ENCODE assay signal across 23 cellular contexts in genomic region chr10:133114726-133115452, GRCh38. TPM values are rescaled to one million over a fixed set of nuclear protein-coding genes. Genes with fewer than 3 reads are reported as not detected.
"Had no signal": no experiment of that assay in that cellular context is flagged by ENCODE, and none has a peak within 500 bp of the region (broad histone marks: within the 10 kb centered on the region; RNA-seq: fewer than 3 reads in every experiment).

No MANE protein-coding gene starts in this region.

- H3K4me1 Mint-ChIP-seq: IgD-negative memory B cell had no signal

- H3K27ac ChIP-seq: KMS-11, RWPE1 had no signal

- DNase-seq: Kasumi-1, MM.1S, NCI-H1092 treated with DMSO at 0.1 percent for 48 hours, NCI-H1436, NCI-H187, NCI-H2029, NCI-H2081 treated with DMSO at 0.1 percent for 48 hours, NCI-H2171, NCI-H226, NCI-H446, NCI-H510A, NCI-H524 treated with DMSO at 0.1 percent for 48 hours, NCI-H69, NCI-H774, SHP77, SK-N-SH had no signal

- H3K27me3 Mint-ChIP-seq: IgD-negative memory B cell had no signal

- H3K36me3 Mint-ChIP-seq: IgD-negative memory B cell had no signal

- H3K9me3 ChIP-seq: SK-N-SH had no signal

- H3K4me3 Mint-ChIP-seq: IgD-negative memory B cell had no signal

- ATAC-seq: K562 had no signal

- H3K27ac Mint-ChIP-seq: IgD-negative memory B cell had no signal

- FAIRE-seq: K562 had no signal

- H3K4me3 ChIP-seq: K562 had no signal

RNA-seq across cellular contexts. Expression of gene ADGRA1, which starts 27.2 kb away (rescaled TPM):
- total RNA-seq: HT1080, K562, M059J, SK-MEL-5 had no signal
- polyA plus RNA-seq: IgD-negative memory B cell, K562, SK-N-SH had no signal

RNA-seq across cellular contexts. Expression of gene KNDC1, which starts 45.1 kb away (rescaled TPM):
- total RNA-seq: HT1080, M059J had no signal
